In genomic region chr4:112604590-112604989, GRCh38 we compare ENCODE assay signal across 8 cellular contexts. TPM values are rescaled to one million over a fixed set of nuclear protein-coding genes. Genes with fewer than 3 reads are reported as not detected.
A peak's percentile ranks its signal among the peaks of the same experiment; 100 is the strongest.
DNase-seq lines count a peak whose midpoint lies in the region; ATAC-seq, FAIRE-seq and TF ChIP-seq lines count a peak whose summit lies in the region.

No MANE protein-coding gene starts in this region.

- no peak overlapping the region for H2AK9ac ChIP-seq in IMR-90 (replicated peaks; ENCODE audit: low read depth, low read length, poor library complexity)

- H2BK20ac ChIP-seq in IMR-90 (ENCODE audit: low read depth, low read length) = no peak overlapping the region

- H4K8ac ChIP-seq in IMR-90 (ENCODE audit: low read depth in 2 of 2, low read length in 2 of 2) = no peak overlapping the region

- dilution Hi-C loops in IMR-90 (cut with HindIII; ENCODE audit: low sequenced_read_pairs, unreplicated experiment) = loop anchor here (25.0 kb wide), 1 partner anchor 267 kb away; no protein-coding TSS in a partner anchor
- dilution Hi-C loops in mammary epithelial cell (cut with HindIII; ENCODE audit: low sequenced_read_pairs) = no loop called here

- POLR2A ChIA-PET in IMR-90 (lab: Charles Lee; ENCODE audit: unreplicated experiment) = no interaction called here

- H2BK5ac ChIP-seq in IMR-90 (ENCODE audit: low read depth, low read length, poor library complexity, severe bottlenecking) = no peak overlapping the region

- H3K4me1 ChIP-seq in IMR-90 (ENCODE audit: control insufficient read depth, insufficient read depth, low read length) (no peaks in the 10 kb centered on the region), SJCRH30 (0 out of 2 replicates have a peak, but pooled peaks cover 3% of the 10 kb centered on the region), mammary epithelial cell (ENCODE audit: insufficient read depth, low read length) (no peaks in the 10 kb centered on the region)

- DNase-seq in D721Med (ENCODE audit: insufficient read length, low spot score) (peak; percentile 21), GM19240 (ENCODE audit: insufficient read length, low spot score) (peak; percentile 26), IMR-90 (peak; percentile 65), SJCRH30 (peak; percentile 53 to 79), mammary epithelial cell (peak; percentile 35)
- peak in 2 of 3 experiments; percentile 2 to 18 for DNase-seq in stimulated activated CD4-positive, alpha-beta T cell treated with anti-CD3 and anti-CD28 coated beads, TNF-alpha, amount 100 ng/mL, for 24 hours (ENCODE audit: low read depth in 3 of 3)

- no peak overlapping the region for H3K9ac ChIP-seq in IMR-90 (ENCODE audit: low read depth, low read length)
- no peak overlapping the region for H3K9ac ChIP-seq in mammary epithelial cell (ENCODE audit: insufficient read depth, low read length)

- H3K4ac ChIP-seq in IMR-90 (ENCODE audit: low read depth, low read length) = no peak overlapping the region

- no TSS peak for BruUV-seq in IMR-90 (replicated peaks; lab: Mats Ljungman, UMichigan)
- no TSS peak for BruUV-seq in mammary epithelial cell (replicated peaks; lab: Mats Ljungman, UMichigan)

- H3K36me3 ChIP-seq in IMR-90 (ENCODE audit: control insufficient read depth, insufficient read depth, low read length) (no peaks in the 10 kb centered on the region), SJCRH30 (peaks cover 35% of the 10 kb centered on the region), mammary epithelial cell (ENCODE audit: insufficient read depth, low read length) (peaks cover 5% of the 10 kb centered on the region)

- no peak overlapping the region for H3K23ac ChIP-seq in IMR-90 (ENCODE audit: low read depth, low read length)

- no peak overlapping the region for H3K27ac ChIP-seq in IMR-90 (ENCODE audit: insufficient read depth, low read length)
- H3K27ac ChIP-seq in SJCRH30 = no peak overlapping the region
- H3K27ac ChIP-seq in mammary epithelial cell (ENCODE audit: insufficient read depth, low read depth, low read length) = no peak overlapping the region

- no peaks in the 10 kb centered on the region for H4K20me1 ChIP-seq in IMR-90 (ENCODE audit: insufficient read depth, low read length)
- no peaks in the 10 kb centered on the region for H4K20me1 ChIP-seq in mammary epithelial cell (ENCODE audit: insufficient read depth, low read length)

- H2BK15ac ChIP-seq in IMR-90 (ENCODE audit: low read depth, low read length) = no peak overlapping the region

- H3K4me2 ChIP-seq in IMR-90 (ENCODE audit: low read depth, low read length) = no peak overlapping the region
- no peak overlapping the region for H3K4me2 ChIP-seq in mammary epithelial cell (ENCODE audit: insufficient read depth, low read depth, low read length)

- peak; percentile 80 for TF ChIP-seq RAD21 in IMR-90 (IDR thresholded peaks at IDR 0.05; ENCODE audit: low read length)

- TF ChIP-seq POLR2A in IMR-90 (IDR thresholded peaks at IDR 0.05; ENCODE audit: low read depth, low read length) = no peak

- peak; percentile 99 for ATAC-seq in IMR-90 (ENCODE audit: low read depth)
- no peak for ATAC-seq in GM19452 (IDR thresholded peaks at IDR 0.05; ENCODE audit: unreplicated experiment)

- no peak overlapping the region for H4K5ac ChIP-seq in IMR-90 (ENCODE audit: low read depth, low read length)

- H3K14ac ChIP-seq in IMR-90 (replicated peaks; ENCODE audit: low read depth, low read length) = no peak overlapping the region

- intact Hi-C loops in IMR-90 (cut with micrococcal nuclease) = loop anchor here (1.0 kb wide), 3 partner anchors 81 to 505 kb away; no protein-coding TSS in a partner anchor
- intact Hi-C loops in mammary epithelial cell (cut with micrococcal nuclease) = loop anchor here (1.0 to 5.0 kb wide), 6 partner anchors 81 to 527 kb away; no protein-coding TSS in a partner anchor

- no peaks in the 10 kb centered on the region for H3K79me2 ChIP-seq in mammary epithelial cell (ENCODE audit: insufficient read depth, low read length)

- no peak overlapping the region for H2AK5ac ChIP-seq in IMR-90 (ENCODE audit: low read depth, low read length)

- in situ Hi-C loops in IMR-90 (cut with MboI; ENCODE audit: low sequenced_read_pairs) (loop anchor here (5.0 kb wide), 1 partner anchor 272 kb away; no protein-coding TSS in a partner anchor), mammary epithelial cell (cut with MboI; ENCODE audit: low sequenced_read_pairs in 2 of 2) (loop anchor here (10.0 kb wide), 2 partner anchors 270 to 280 kb away; no protein-coding TSS in a partner anchor)

- H4K91ac ChIP-seq in IMR-90 (ENCODE audit: insufficient read depth, low read depth, low read length) = no peak overlapping the region

- CTCF ChIA-PET in IMR-90 (lab: Yijun Ruan, JAX) (interaction anchor here (0.6 to 1.5 kb wide), 10 partner anchors 8 to 505 kb away, joined by 3 to 6 read pairs (median 4); no protein-coding TSS in a partner anchor), mammary epithelial cell (lab: Charles Lee; ENCODE audit: low non-redundant PET) (interaction anchor here (0.5 to 0.8 kb wide), 7 partner anchors 9 to 391 kb away, joined by 3 to 4 read pairs (median 3); no protein-coding TSS in a partner anchor)

- H2AFZ ChIP-seq in IMR-90 (replicated peaks; ENCODE audit: low read length, poor library complexity) = no peak overlapping the region
- H2AFZ ChIP-seq in mammary epithelial cell (ENCODE audit: low read depth, low read length) = no peak overlapping the region

- TF ChIP-seq CTCF in D721Med (IDR thresholded peaks at IDR 0.05; ENCODE audit: insufficient read depth, missing control alignments) = peak; percentile 81
- peak; percentile 73 for TF ChIP-seq CTCF in IMR-90 (conservative IDR thresholded peaks at IDR 0.05; ENCODE audit: low read depth, low read length)
- TF ChIP-seq CTCF in mammary epithelial cell (conservative IDR thresholded peaks at IDR 0.05 in 1 of 2, IDR thresholded peaks at IDR 0.05 in 1 of 2; ENCODE audit: extremely low read depth in 1 of 2, insufficient read depth in 1 of 2, low read depth in 1 of 2, low read length in 2 of 2) = peak; percentile 45 to 73

- no peak overlapping the region for H3K4me3 ChIP-seq in IMR-90 (ENCODE audit: insufficient read depth, low read depth, low read length)
- no peak overlapping the region for H3K4me3 ChIP-seq in SJCRH30
- H3K4me3 ChIP-seq in mammary epithelial cell (replicated peaks in 1 of 3; ENCODE audit: insufficient read depth in 1 of 3, low read depth in 2 of 3, low read length in 3 of 3) = no peak overlapping the region

- H2BK120ac ChIP-seq in IMR-90 (ENCODE audit: low read depth, low read length) = no peak overlapping the region

- H3K9me3 ChIP-seq in IMR-90 (ENCODE audit: control insufficient read depth, insufficient read depth, low read length) (no peaks in the 10 kb centered on the region), SJCRH30 (replicated peaks) (no peaks in the 10 kb centered on the region), mammary epithelial cell (replicated peaks; ENCODE audit: insufficient read depth, low read length) (no peaks in the 10 kb centered on the region)

- H3K27me3 ChIP-seq in IMR-90 (ENCODE audit: control insufficient read depth, insufficient read depth, low read length) (no peaks in the 10 kb centered on the region), SJCRH30 (no peaks in the 10 kb centered on the region), mammary epithelial cell (ENCODE audit: insufficient read depth, low read length) (no peaks in the 10 kb centered on the region)

- no peak overlapping the region for H3K18ac ChIP-seq in IMR-90 (ENCODE audit: low read depth, low read length)

- H3K9me1 ChIP-seq in IMR-90 (ENCODE audit: insufficient read depth, low read length) = 0 out of 2 replicates have a peak, but pooled peaks cover 3% of the 10 kb centered on the region

- H3K79me1 ChIP-seq in IMR-90 (ENCODE audit: low read depth in 1 of 2, low read length in 2 of 2) = no peaks in the 10 kb centered on the region

- no peak overlapping the region for H3K56ac ChIP-seq in IMR-90 (ENCODE audit: extremely low read depth, insufficient read depth, low read length)

- FAIRE-seq in D721Med (lab: Jason Lieb, UNC) (no peak), islet of Langerhans (lab: Jason Lieb, UNC) (peak; percentile 75)

TF ChIP-seq in IMR-90, 13 proteins besides CTCF, POLR2A, EP300 and RAD21:
- no peak for TF ChIP-seq CEBPB (IDR thresholded peaks at IDR 0.05; ENCODE audit: low read depth, low read length)
- TF ChIP-seq NFE2L2 (IDR thresholded peaks at IDR 0.05; ENCODE audit: low read depth, low read length) = no peak
- no peak for TF ChIP-seq CHD1 (IDR thresholded peaks at IDR 0.05; ENCODE audit: low read depth, low read length)
- TF ChIP-seq MAZ (IDR thresholded peaks at IDR 0.05; ENCODE audit: borderline replicate concordance, low read depth, low read length) = no peak
- TF ChIP-seq SMC3 (IDR thresholded peaks at IDR 0.05; ENCODE audit: low read depth, low read length) = peak; percentile 86
- no peak for TF ChIP-seq RCOR1 (IDR thresholded peaks at IDR 0.05; ENCODE audit: insufficient replicate concordance, low read length)

RNA-seq across cellular contexts. Expression of gene ZGRF1, which starts 32.1 kb away (rescaled TPM):
- 5.6 and 10.0 TPM in 2 replicates for total RNA-seq in IMR-90 (2012; rRNA removed)
- polyA plus RNA-seq in IMR-90 (2012; rRNA removed) = 2.2 and 2.8 TPM in 2 replicates
- 0.10 and 0.26 TPM in 2 replicates for polyA plus RNA-seq in IMR-90 (2012; cell fraction: cytosol; rRNA removed)
- polyA plus RNA-seq in IMR-90 (2012; cell fraction: nucleus; rRNA removed; ENCODE audit: low replicate concordance) = 0.81 and 8.2 TPM in 2 replicates
- total RNA-seq in SJCRH30 (2014; rRNA removed; shearing (Covaris generic)) = 32.5 and 42.0 TPM in 2 replicates
- total RNA-seq in mammary epithelial cell = 10 to 100 TPM in 1 of 2 donors, 1 to 10 TPM in 1; 3.3 to 10.3 TPM
- 3.3 TPM for polyA plus RNA-seq in mammary epithelial cell
- polyA minus RNA-seq in mammary epithelial cell = 7.8 TPM

RNA-seq across cellular contexts. Expression of gene LARP7, which starts 32.4 kb away (rescaled TPM):
- 5.9 and 16.7 TPM in 2 replicates for total RNA-seq in IMR-90 (2012; rRNA removed)
- polyA plus RNA-seq in IMR-90 (2012; rRNA removed) = 13.6 and 15.3 TPM in 2 replicates
- 0.65 and 1.0 TPM in 2 replicates for polyA plus RNA-seq in IMR-90 (2012; cell fraction: cytosol; rRNA removed)
- 0.58 and 8.3 TPM in 2 replicates for polyA plus RNA-seq in IMR-90 (2012; cell fraction: nucleus; rRNA removed; ENCODE audit: low replicate concordance)
- total RNA-seq in SJCRH30 (2014; rRNA removed; shearing (Covaris generic)) = 59.7 and 62.2 TPM in 2 replicates
- total RNA-seq in mammary epithelial cell = 10 to 100 TPM; 16.8 to 34.9 TPM
- 11.4 TPM for polyA plus RNA-seq in mammary epithelial cell
- polyA minus RNA-seq in mammary epithelial cell = 20.2 TPM

Comparison
In these comparisons a context has a peak if more than half of its experiments do, and no peak if none do; other contexts are left out.
1. DNase-seq: peak in every context shown above with its lines; median percentile 66 in SJCRH30; 65 in IMR-90; 35 in mammary epithelial cell; 26 in GM19240; 21 in D721Med; 10 in stimulated activated CD4-positive, alpha-beta T cell treated with anti-CD3 and anti-CD28 coated beads, TNF-alpha, amount 100 ng/mL, for 24 hours.